13 cellular contexts compared by ENCODE assay signal in genomic region chr1:17890056-17890814, GRCh38.
"Had no signal": no experiment of that assay in that cellular context is flagged by ENCODE, and none has a peak within 500 bp of the region (broad histone marks: within the 10 kb centered on the region; RNA-seq: fewer than 3 reads in every experiment).

No MANE protein-coding gene starts in this region.

- H3K36me3 ChIP-seq: colonic mucosa, esophagus squamous epithelium, gastrocnemius medialis, tibial nerve, uterus had no signal

- H3K27ac ChIP-seq: colonic mucosa, dorsolateral prefrontal cortex, esophagus squamous epithelium, gastrocnemius medialis, tibial nerve, uterus had no signal

- H3K9me3 ChIP-seq: colonic mucosa, esophagus squamous epithelium, gastrocnemius medialis, tibial nerve, uterus had no signal

- H3K4me1 ChIP-seq: colonic mucosa, esophagus squamous epithelium, gastrocnemius medialis, tibial nerve, uterus had no signal

- DNase-seq: activated CD8-positive, alpha-beta memory T cell treated with anti-CD3 and anti-CD28 coated beads for 24 hours; activated CD8-positive, alpha-beta memory T cell treated with anti-CD3 and anti-CD28 coated beads, Interleukin-2, amount 50 U/mL, for 4 hours; activated naive CD4-positive, alpha-beta T cell treated with anti-CD3 and anti-CD28 coated beads, Interleukin-2, amount 10 ng/mL, durations not matched to agents 7 days and 5 days; activated T-cell treated with anti-CD3 and anti-CD28 coated beads, Interleukin-2, amount 50 U/mL, for 4 hours; colonic mucosa; esophagus squamous epithelium; gastrocnemius medialis; hippocampal formation; stimulated activated CD4-positive, alpha-beta T cell treated with anti-CD3 and anti-CD28 coated beads, Interleukin-4, amount 100 ng/mL, for 4 hours; T-helper 9 cell; uterus had no signal

- H3K4me3 ChIP-seq: colonic mucosa, esophagus squamous epithelium, gastrocnemius medialis, tibial nerve, uterus had no signal

- H3K27me3 ChIP-seq: colonic mucosa, uterus had no signal
